In the genomic region with DNA sequence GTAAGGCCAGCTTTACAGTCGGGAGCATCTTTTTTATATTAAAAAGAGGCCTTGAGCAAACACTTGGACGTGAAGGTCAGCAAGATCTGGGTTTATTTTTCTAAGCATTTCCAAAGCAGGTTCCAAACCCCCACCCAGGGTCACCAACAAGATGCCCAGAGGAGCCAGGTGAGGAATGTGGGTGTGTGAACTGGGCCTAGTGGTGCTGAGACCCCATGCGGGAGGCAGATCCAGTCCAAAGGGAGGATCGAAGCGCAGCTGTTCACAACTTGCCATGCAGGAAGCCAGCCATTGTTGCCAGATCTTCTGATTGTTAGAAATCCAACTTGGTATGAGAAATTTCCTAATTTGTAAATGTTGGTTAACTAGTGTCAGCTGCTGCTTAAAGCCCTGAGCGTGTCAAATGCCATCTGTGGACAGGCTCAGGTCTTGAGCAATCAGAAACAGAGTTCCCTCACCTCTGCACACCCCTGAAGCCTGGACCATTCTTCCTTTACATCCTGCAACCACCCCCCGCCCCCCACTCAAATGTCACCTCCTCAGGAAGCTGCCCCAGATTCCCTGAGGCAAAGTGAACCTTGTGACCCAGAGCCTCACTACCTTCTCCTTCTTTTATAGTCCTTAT, we compare ENCODE assay signal across 1 cellular context.
TF ChIP-seq lines count a peak whose summit lies in the region.

No MANE protein-coding gene starts in this region.

TF ChIP-seq in IMR-90, 13 proteins besides CTCF, POLR2A, EP300 and RAD21 (continued from another document):
- TF ChIP-seq, protein P1, sequence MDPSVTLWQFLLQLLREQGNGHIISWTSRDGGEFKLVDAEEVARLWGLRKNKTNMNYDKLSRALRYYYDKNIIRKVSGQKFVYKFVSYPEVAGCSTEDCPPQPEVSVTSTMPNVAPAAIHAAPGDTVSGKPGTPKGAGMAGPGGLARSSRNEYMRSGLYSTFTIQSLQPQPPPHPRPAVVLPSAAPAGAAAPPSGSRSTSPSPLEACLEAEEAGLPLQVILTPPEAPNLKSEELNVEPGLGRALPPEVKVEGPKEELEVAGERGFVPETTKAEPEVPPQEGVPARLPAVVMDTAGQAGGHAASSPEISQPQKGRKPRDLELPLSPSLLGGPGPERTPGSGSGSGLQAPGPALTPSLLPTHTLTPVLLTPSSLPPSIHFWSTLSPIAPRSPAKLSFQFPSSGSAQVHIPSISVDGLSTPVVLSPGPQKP (IDR thresholded peaks at IDR 0.05; ENCODE audit: borderline replicate concordance, low read depth, low read length): no peak
- TF ChIP-seq MAFK (IDR thresholded peaks at IDR 0.05; ENCODE audit: low read depth, low read length) (no peak), SMC3 (IDR thresholded peaks at IDR 0.05; ENCODE audit: low read depth, low read length) (no peak), BHLHE40 (IDR thresholded peaks at IDR 0.05; ENCODE audit: low read depth, low read length) (no peak), CHD1 (IDR thresholded peaks at IDR 0.05; ENCODE audit: low read depth, low read length) (no peak), RCOR1 (IDR thresholded peaks at IDR 0.05; ENCODE audit: insufficient replicate concordance, low read length) (no peak), FOS (IDR thresholded peaks at IDR 0.05; ENCODE audit: low read depth, low read length) (no peak), RFX5 (IDR thresholded peaks at IDR 0.05; ENCODE audit: low read depth, low read length) (no peak), NFE2L2 (IDR thresholded peaks at IDR 0.05; ENCODE audit: low read depth, low read length) (no peak), MXI1 (IDR thresholded peaks at IDR 0.05; ENCODE audit: borderline replicate concordance, low read depth, low read length) (no peak), MAZ (IDR thresholded peaks at IDR 0.05; ENCODE audit: borderline replicate concordance, low read depth, low read length) (no peak)
